In the genomic region with DNA sequence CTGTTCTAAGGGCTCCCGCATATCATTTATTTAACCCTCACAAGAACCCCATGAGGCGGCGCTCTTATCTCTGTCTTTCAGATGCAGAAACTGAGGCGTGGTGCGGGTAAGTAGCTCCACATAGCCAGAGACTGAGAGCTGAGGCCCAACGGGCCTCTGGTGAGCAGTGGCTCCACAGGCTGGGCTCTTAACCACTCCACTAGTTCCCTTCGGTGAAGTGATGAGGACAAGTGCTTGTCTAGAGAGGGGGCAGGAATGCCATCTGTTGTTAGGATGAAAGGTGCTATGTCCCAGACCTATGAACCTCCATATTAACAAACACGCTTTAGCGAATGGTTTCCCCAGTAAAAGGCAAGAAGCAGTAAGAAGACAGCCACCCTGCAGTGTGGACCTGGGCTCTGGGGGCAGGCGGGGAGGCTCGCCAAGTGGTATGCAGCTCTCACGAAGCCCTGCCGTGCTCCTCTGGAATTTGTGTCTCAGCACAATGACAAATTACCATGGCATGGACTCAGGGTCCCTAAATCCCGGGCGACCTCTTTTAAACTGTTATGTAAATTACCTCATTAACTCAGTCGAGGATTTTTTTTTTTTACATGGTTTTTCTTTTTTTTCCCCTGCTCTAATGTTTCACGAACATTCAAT, we compare ENCODE assay signal across 28 cellular contexts. TPM values are rescaled to one million over a fixed set of nuclear protein-coding genes. Genes with fewer than 3 reads are reported as not detected.
DNase-seq lines count a peak whose midpoint lies in the region; ATAC-seq, FAIRE-seq and TF ChIP-seq lines count a peak whose summit lies in the region.
"Had no signal": no experiment of that assay in that cellular context is flagged by ENCODE, and none has a peak within 500 bp of the region (broad histone marks: within the 10 kb centered on the region; RNA-seq: fewer than 3 reads in every experiment).

No MANE protein-coding gene starts in this region.

- H3K4me2 ChIP-seq in astrocyte (ENCODE audit: low read length), result peak overlapping the region; percentile 59
- peak overlapping the region; percentile 41 for H3K4me2 ChIP-seq in smooth muscle cell

- no peak overlapping the region for H2AFZ ChIP-seq in astrocyte (ENCODE audit: low read depth, low read length)
- H2AFZ ChIP-seq in smooth muscle cell (ENCODE audit: low read depth), result no peak overlapping the region
- H2AFZ ChIP-seq: GM23248 had no signal

- H3K4me1 Mint-ChIP-seq in astrocyte (ENCODE audit: low read depth, unreplicated experiment), result peaks cover 6% of the 10 kb centered on the region

- H3K36me3 ChIP-seq in HUES64 (ENCODE audit: insufficient read depth, low read length), result peaks cover 6% of the 10 kb centered on the region; the same call in 1 of the 2 replicates
- no peaks in the 10 kb centered on the region for H3K36me3 ChIP-seq in astrocyte (ENCODE audit: insufficient read depth, low read length)
- no peaks in the 10 kb centered on the region for H3K36me3 ChIP-seq in smooth muscle cell (ENCODE audit: low read depth)

- TF ChIP-seq CTCF in astrocyte (IDR thresholded peaks at IDR 0.05; ENCODE audit: insufficient read depth, low read depth, low read length), result no peak
- no peak for TF ChIP-seq CTCF in smooth muscle cell (IDR thresholded peaks at IDR 0.05; ENCODE audit: borderline replicate concordance, insufficient read depth, poor library complexity, severe bottlenecking)

- H3K36me3 Mint-ChIP-seq in astrocyte (ENCODE audit: low read depth, unreplicated experiment), result no peaks in the 10 kb centered on the region

- H3K9me3 Mint-ChIP-seq in astrocyte (ENCODE audit: unreplicated experiment), result no peaks in the 10 kb centered on the region
- H3K9me3 Mint-ChIP-seq: activated CD4-positive, alpha-beta T cell treated with anti-CD3 and anti-CD28 coated beads, Interleukin-2, amount 10 ng/mL, durations not matched to agents 24 days and 14 days had no signal

- H3K79me2 ChIP-seq in astrocyte (ENCODE audit: insufficient read depth, low read length) (no peaks in the 10 kb centered on the region), smooth muscle cell (ENCODE audit: low read depth) (no peaks in the 10 kb centered on the region)

- H3K27ac Mint-ChIP-seq in astrocyte (ENCODE audit: unreplicated experiment), result peak overlapping the region; percentile 37
- H3K27ac Mint-ChIP-seq: activated CD4-positive, alpha-beta T cell treated with anti-CD3 and anti-CD28 coated beads, Interleukin-2, amount 10 ng/mL, durations not matched to agents 24 days and 14 days had no signal

- 11% methylated on average over 14 of the region's 17 CpGs for WGBS in HUES64
- WGBS in smooth muscle cell (ENCODE audit: low lambda C conversion rate), result 49% methylated on average over 17 of the region's 17 CpGs

- H3K27me3 ChIP-seq in HUES64 (ENCODE audit: insufficient read depth, low read length) (no peaks in the 10 kb centered on the region), astrocyte (ENCODE audit: insufficient read depth, low read length) (no peaks in the 10 kb centered on the region), smooth muscle cell (ENCODE audit: low read depth) (no peaks in the 10 kb centered on the region)
- H3K27me3 ChIP-seq: foreskin keratinocyte had no signal

- no peak for ATAC-seq in HG03196 (IDR thresholded peaks at IDR 0.05; ENCODE audit: unreplicated experiment)
- ATAC-seq: foreskin keratinocyte, left ventricle myocardium superior, Panc1 had no signal

- H3K9me3 ChIP-seq in HUES64 (ENCODE audit: insufficient read depth, low read depth, low read length), result no peaks in the 10 kb centered on the region
- no peaks in the 10 kb centered on the region for H3K9me3 ChIP-seq in astrocyte (ENCODE audit: insufficient read depth, low read depth, low read length)
- H3K9me3 ChIP-seq in smooth muscle cell (replicated peaks; ENCODE audit: low read depth), result no peaks in the 10 kb centered on the region

- DNase-seq in astrocyte (ENCODE audit: low read depth), result peak; percentile 21
- DNase-seq in iPS-NIHi11 (ENCODE audit: low spot score), result peak; percentile 24
- no peak for DNase-seq in smooth muscle cell (lab: John Stamatoyannopoulos, UW; ENCODE audit: unreplicated experiment)
- DNase-seq in epidermal melanocyte (ENCODE audit: insufficient read length, low spot score), result no peak
- no peak for DNase-seq in NCI-H1436 treated with DMSO at 0.1 percent for 48 hours (lab: John Stamatoyannopoulos, UW)
- DNase-seq: activated CD4-positive, alpha-beta T cell treated with anti-CD3 and anti-CD28 coated beads, Interleukin-2, amount 10 ng/mL, durations not matched to agents 24 days and 14 days; activated gamma-delta T cell; AML-193; amygdala; COR-L47; Karpas-422; left ventricle myocardium superior; NCI-H1092; NCI-H2107; NCI-H774; stimulated activated CD4-positive, alpha-beta T cell treated with anti-CD3 and anti-CD28 coated beads, Interleukin-4, amount 100 ng/mL, for 1 hour; T1000 had no signal

- H3K27me3 Mint-ChIP-seq in astrocyte (ENCODE audit: low read depth, unreplicated experiment), result no peaks in the 10 kb centered on the region
- H3K27me3 Mint-ChIP-seq: activated CD4-positive, alpha-beta T cell treated with anti-CD3 and anti-CD28 coated beads, Interleukin-2, amount 10 ng/mL, durations not matched to agents 24 days and 14 days had no signal

- H4K20me1 ChIP-seq in astrocyte (ENCODE audit: insufficient read depth, low read length) (no peaks in the 10 kb centered on the region), smooth muscle cell (ENCODE audit: low read depth) (no peaks in the 10 kb centered on the region)

- no peak overlapping the region for H3K9ac ChIP-seq in HUES64 (ENCODE audit: low read depth, low read length)
- peak overlapping the region; percentile 76 for H3K9ac ChIP-seq in astrocyte (ENCODE audit: low read length)
- H3K9ac ChIP-seq in smooth muscle cell (ENCODE audit: low read depth), result no peak overlapping the region
- H3K9ac ChIP-seq: GM23248 had no signal

- H3K4me1 ChIP-seq in HUES64 (ENCODE audit: insufficient read depth, low read length) (peaks cover 19% of the 10 kb centered on the region; the same call in 1 of the 2 replicates), astrocyte (ENCODE audit: insufficient read depth, low read length) (peaks cover 17% of the 10 kb centered on the region), smooth muscle cell (ENCODE audit: low read depth) (peaks cover 21% of the 10 kb centered on the region)
- H3K4me1 ChIP-seq: foreskin keratinocyte had no signal

- peaks cover 13% of the 10 kb centered on the region for H3F3A ChIP-seq in smooth muscle cell (ENCODE audit: low read depth)

- no peak overlapping the region for H3K4me3 Mint-ChIP-seq in astrocyte (ENCODE audit: unreplicated experiment)
- H3K4me3 Mint-ChIP-seq: activated CD4-positive, alpha-beta T cell treated with anti-CD3 and anti-CD28 coated beads, Interleukin-2, amount 10 ng/mL, durations not matched to agents 24 days and 14 days had no signal

- H3K27ac ChIP-seq in HUES64 (ENCODE audit: low read depth, low read length), result peak overlapping the region; percentile 78; the same call in 1 of the 2 replicates
- H3K27ac ChIP-seq in astrocyte (ENCODE audit: low read depth, low read length), result peak overlapping the region; percentile 87
- no peak overlapping the region for H3K27ac ChIP-seq in smooth muscle cell (ENCODE audit: low read depth)
- H3K27ac ChIP-seq: foreskin keratinocyte, GM23248 had no signal

- H3K4me3 ChIP-seq in HUES64 (ENCODE audit: low read length) (peak overlapping the region; percentile 9; the same call in 1 of the 2 replicates), astrocyte (ENCODE audit: insufficient read depth, low read depth, low read length) (no peak overlapping the region), smooth muscle cell (no peak overlapping the region)
- H3K4me3 ChIP-seq: GM23248 had no signal

- FAIRE-seq in astrocyte (lab: Jason Lieb, UNC), result peak; percentile 29
- FAIRE-seq: urothelium cell line had no signal

RNA-seq across cellular contexts. Expression of a gene that starts 20.9 kb away (rescaled TPM):
- polyA plus RNA-seq in HUES64 (2013, experiment 1 of 2), result not detected
- polyA plus RNA-seq in HUES64 (2013, experiment 2 of 2), result not detected
- total RNA-seq in astrocyte (not detected in 2 replicates), smooth muscle cell (not detected in 2 replicates)
- not detected in 2 replicates for polyA plus RNA-seq in smooth muscle cell
- total RNA-seq: activated CD4-positive, alpha-beta T cell treated with anti-CD3 and anti-CD28 coated beads, Interleukin-2, amount 10 ng/mL, durations not matched to agents 24 days and 14 days; Daoy; endothelial cell of umbilical vein; foreskin keratinocyte; GM23248; left ventricle myocardium superior; posterior vena cava; SK-MEL-5; skeletal muscle tissue had no signal
- polyA plus RNA-seq: endothelial cell of umbilical vein, foreskin keratinocyte, GM23248 had no signal

Comparison
In these comparisons a context has a peak if more than half of its experiments do, and no peak if none do; other contexts are left out.
1. DNase-seq: peak in astrocyte (single experiment) and iPS-NIHi11 (single experiment); none in smooth muscle cell (single experiment), epidermal melanocyte (single experiment) and NCI-H1436 treated with DMSO at 0.1 percent for 48 hours (single experiment).